29 cellular contexts compared by ENCODE assay signal in the genomic region with DNA sequence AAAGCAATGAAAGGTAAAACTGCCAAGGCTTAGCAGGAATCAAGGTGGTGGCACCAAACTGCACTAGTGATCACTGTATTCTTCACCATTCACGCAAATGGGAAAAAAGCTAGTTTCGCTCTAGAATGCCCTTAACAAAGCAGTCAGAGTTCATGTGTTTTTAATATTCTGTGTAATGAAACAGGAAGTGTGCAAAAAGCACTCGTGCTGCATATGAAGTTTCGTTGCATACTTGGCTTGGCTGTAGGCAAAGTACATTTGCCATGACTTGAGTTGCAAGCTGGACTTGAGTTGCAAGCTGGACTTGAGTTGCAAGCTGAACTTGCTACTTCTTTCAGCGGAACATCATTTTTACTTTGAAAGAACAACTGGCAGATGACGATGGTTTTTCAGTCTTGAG. TPM values are rescaled to one million over a fixed set of nuclear protein-coding genes. Genes with fewer than 3 reads are reported as not detected.
DNase-seq lines count a peak whose midpoint lies in the region; ATAC-seq and TF ChIP-seq lines count a peak whose summit lies in the region.
"Had no signal": no experiment of that assay in that cellular context is flagged by ENCODE, and none has a peak within 500 bp of the region (broad histone marks: within the 10 kb centered on the region; RNA-seq: fewer than 3 reads in every experiment).

No MANE protein-coding gene starts in this region.

- H4K20me1 ChIP-seq in IMR-90 (ENCODE audit: insufficient read depth, low read length): no peaks in the 10 kb centered on the region

- H3K27ac Mint-ChIP-seq in natural killer cell: no peak overlapping the region
- H3K27ac Mint-ChIP-seq: activated naive CD4-positive, alpha-beta T cell treated with anti-CD3 and anti-CD28 coated beads, Interleukin-2, amount 50 U/mL, for 72 hours; nephron had no signal

- H3K36me3 Mint-ChIP-seq in natural killer cell: no peaks in the 10 kb centered on the region
- H3K36me3 Mint-ChIP-seq: activated naive CD4-positive, alpha-beta T cell treated with anti-CD3 and anti-CD28 coated beads, Interleukin-2, amount 50 U/mL, for 72 hours had no signal

- TF ChIP-seq CTCF in AG10803 (conservative IDR thresholded peaks at IDR 0.05; ENCODE audit: low read length) (no peak), IMR-90 (conservative IDR thresholded peaks at IDR 0.05; ENCODE audit: low read depth, low read length) (no peak), natural killer cell (IDR thresholded peaks at IDR 0.05) (no peak), Peyer's patch (IDR thresholded peaks at IDR 0.05) (no peak)

- no peak overlapping the region for H3K9ac ChIP-seq in IMR-90 (ENCODE audit: low read depth, low read length)
- no peak overlapping the region for H3K9ac ChIP-seq in adipocyte (ENCODE audit: low read length)
- H3K9ac ChIP-seq: parathyroid adenoma had no signal

- POLR2A ChIA-PET in IMR-90 (lab: Charles Lee; ENCODE audit: unreplicated experiment): no interaction called here

- no peak for TF ChIP-seq POLR2A in IMR-90 (IDR thresholded peaks at IDR 0.05; ENCODE audit: low read depth, low read length)
- no peak for TF ChIP-seq POLR2A in Peyer's patch (IDR thresholded peaks at IDR 0.05)

- H3K14ac ChIP-seq in IMR-90 (replicated peaks; ENCODE audit: low read depth, low read length): no peak overlapping the region

- no peak overlapping the region for H4K8ac ChIP-seq in IMR-90 (ENCODE audit: low read depth in 2 of 2, low read length in 2 of 2)

- no peak overlapping the region for H3K18ac ChIP-seq in IMR-90 (ENCODE audit: low read depth, low read length)

- peak overlapping the region; percentile 67 for H2AFZ ChIP-seq in IMR-90 (replicated peaks; ENCODE audit: low read length, poor library complexity)
- H2AFZ ChIP-seq: parathyroid adenoma had no signal

- no peaks in the 10 kb centered on the region for H3K9me3 Mint-ChIP-seq in natural killer cell
- H3K9me3 Mint-ChIP-seq: activated naive CD4-positive, alpha-beta T cell treated with anti-CD3 and anti-CD28 coated beads, Interleukin-2, amount 50 U/mL, for 72 hours; nephron had no signal

- H3K4me1 ChIP-seq in IMR-90 (ENCODE audit: control insufficient read depth, insufficient read depth, low read length) (no peaks in the 10 kb centered on the region), adipocyte (ENCODE audit: control insufficient read depth, insufficient read depth, low read length) (peaks cover 6% of the 10 kb centered on the region), Peyer's patch (no peaks in the 10 kb centered on the region)
- H3K4me1 ChIP-seq: esophagus muscularis mucosa, parathyroid adenoma, testis, vagina had no signal

- dilution Hi-C loops in IMR-90 (cut with HindIII; ENCODE audit: low sequenced_read_pairs, unreplicated experiment): no loop called here

- CTCF ChIA-PET in IMR-90 (lab: Yijun Ruan, JAX): interaction anchor here (0.7 to 0.8 kb wide), 2 partner anchors 9 to 22 kb away, joined by 3 read pairs; no protein-coding TSS in a partner anchor

- H3K36me3 ChIP-seq in IMR-90 (ENCODE audit: control insufficient read depth, insufficient read depth, low read length) (no peaks in the 10 kb centered on the region), adipocyte (ENCODE audit: control insufficient read depth, insufficient read depth, low read length, severe bottlenecking) (no peaks in the 10 kb centered on the region), Peyer's patch (no peaks in the 10 kb centered on the region)
- H3K36me3 ChIP-seq: esophagus muscularis mucosa, vagina had no signal

- no peak overlapping the region for H2BK5ac ChIP-seq in IMR-90 (ENCODE audit: low read depth, low read length, poor library complexity, severe bottlenecking)

- H4K91ac ChIP-seq in IMR-90 (ENCODE audit: insufficient read depth, low read depth, low read length): no peak overlapping the region

- intact Hi-C loops in IMR-90 (cut with micrococcal nuclease): no loop called here
- intact Hi-C loops in natural killer cell (cut with micrococcal nuclease): no loop called here

- peak; percentile 86 for ATAC-seq in GM18868 (IDR thresholded peaks at IDR 0.05; ENCODE audit: unreplicated experiment)
- ATAC-seq in IMR-90 (ENCODE audit: low read depth): no peak
- no peak for ATAC-seq in natural killer cell
- ATAC-seq: activated naive CD4-positive, alpha-beta T cell treated with anti-CD3 and anti-CD28 coated beads, Interleukin-2, amount 50 U/mL, for 72 hours; left colon; Right ventricle myocardium inferior; sciatic nerve had no signal

- no TSS peak for BruUV-seq in IMR-90 (replicated peaks; lab: Mats Ljungman, UMichigan)

- in situ Hi-C loops in IMR-90 (cut with MboI; ENCODE audit: low sequenced_read_pairs): no loop called here

- H2AK5ac ChIP-seq in IMR-90 (ENCODE audit: low read depth, low read length): no peak overlapping the region

- no peak overlapping the region for H2BK20ac ChIP-seq in IMR-90 (ENCODE audit: low read depth, low read length)

- H2AK9ac ChIP-seq in IMR-90 (replicated peaks; ENCODE audit: low read depth, low read length, poor library complexity): no peak overlapping the region

- no peak overlapping the region for H3K4me2 ChIP-seq in IMR-90 (ENCODE audit: low read depth, low read length)

- no peak overlapping the region for H3K4ac ChIP-seq in IMR-90 (ENCODE audit: low read depth, low read length)

- H2BK15ac ChIP-seq in IMR-90 (ENCODE audit: low read depth, low read length): no peak overlapping the region

- 74% methylated on average over 5 of the region's 6 CpGs; no CpG with 5 or more reads in 1 of the 2 experiments for WGBS in IMR-90 (ENCODE audit: extremely low coverage in 2 of 2, insufficient read length in 1 of 2), 2 experiments

- H3K9me3 ChIP-seq in IMR-90 (ENCODE audit: control insufficient read depth, insufficient read depth, low read length) (no peaks in the 10 kb centered on the region), adipocyte (ENCODE audit: control insufficient read depth, low read length) (no peaks in the 10 kb centered on the region), Peyer's patch (no peaks in the 10 kb centered on the region)
- H3K9me3 ChIP-seq: esophagus muscularis mucosa, testis, vagina had no signal

- no peak overlapping the region for H3K56ac ChIP-seq in IMR-90 (ENCODE audit: extremely low read depth, insufficient read depth, low read length)

- H3K23ac ChIP-seq in IMR-90 (ENCODE audit: low read depth, low read length): no peak overlapping the region

- peaks cover 8 to 10% of the 10 kb centered on the region in 2 donors for H3K27me3 Mint-ChIP-seq in natural killer cell (ENCODE audit: low read depth in 2 of 2)

- H3K4me3 ChIP-seq in AG10803 (ENCODE audit: low read length) (no peak overlapping the region), IMR-90 (ENCODE audit: insufficient read depth, low read depth, low read length) (no peak overlapping the region), adipocyte (ENCODE audit: low read length) (peak overlapping the region; percentile 64), Peyer's patch (no peak overlapping the region)
- H3K4me3 ChIP-seq: esophagus muscularis mucosa, testis, vagina had no signal

- H3K27ac ChIP-seq in IMR-90 (ENCODE audit: insufficient read depth, low read length) (no peak overlapping the region), Peyer's patch (no peak overlapping the region)
- H3K27ac ChIP-seq: esophagus muscularis mucosa, parathyroid adenoma, testis, vagina had no signal

- H3K9me1 ChIP-seq in IMR-90 (ENCODE audit: insufficient read depth, low read length): no peaks in the 10 kb centered on the region

- H4K5ac ChIP-seq in IMR-90 (ENCODE audit: low read depth, low read length): no peak overlapping the region

- H3K4me1 Mint-ChIP-seq in natural killer cell: no peaks in the 10 kb centered on the region
- H3K4me1 Mint-ChIP-seq: nephron had no signal

- H3K4me3 Mint-ChIP-seq in natural killer cell: no peak overlapping the region
- H3K4me3 Mint-ChIP-seq: nephron had no signal

- DNase-seq in AG10803 (ENCODE audit: low read depth) (peak; percentile 49), IMR-90 (no peak), adipocyte (ENCODE audit: low read depth) (no peak), natural killer cell (no peak), Peyer's patch (no peak), NCI-H2081 (lab: John Stamatoyannopoulos, UW) (no peak)
- DNase-seq in activated CD4-positive, alpha-beta T cell treated with anti-CD3 and anti-CD28 coated beads for 4 hours: no peak
- DNase-seq: activated CD4-positive, alpha-beta T cell treated with anti-CD3 and anti-CD28 coated beads for 1 hour; effector CD4-positive, alpha-beta T cell; GOT3; Kasumi-1; left colon; midbrain; NCI-H1417; NCI-H2107; NCI-H524; testis had no signal

- no peak overlapping the region for H2BK120ac ChIP-seq in IMR-90 (ENCODE audit: low read depth, low read length)

- TF ChIP-seq RAD21 in IMR-90 (IDR thresholded peaks at IDR 0.05; ENCODE audit: low read length): no peak

- H3K27me3 ChIP-seq in IMR-90 (ENCODE audit: control insufficient read depth, insufficient read depth, low read length): no peaks in the 10 kb centered on the region; the same call in 1 of the 2 replicates
- H3K27me3 ChIP-seq in adipocyte (replicated peaks; ENCODE audit: control insufficient read depth, insufficient read depth, low read length): peaks cover 5% of the 10 kb centered on the region
- no peaks in the 10 kb centered on the region for H3K27me3 ChIP-seq in Peyer's patch
- H3K27me3 ChIP-seq: esophagus muscularis mucosa, testis, vagina had no signal

- no peaks in the 10 kb centered on the region for H3K79me1 ChIP-seq in IMR-90 (ENCODE audit: low read depth in 1 of 2, low read length in 2 of 2)

TF ChIP-seq in IMR-90, 13 proteins besides CTCF, POLR2A, EP300 and RAD21 (continues in another document):
- TF ChIP-seq, protein P1, sequence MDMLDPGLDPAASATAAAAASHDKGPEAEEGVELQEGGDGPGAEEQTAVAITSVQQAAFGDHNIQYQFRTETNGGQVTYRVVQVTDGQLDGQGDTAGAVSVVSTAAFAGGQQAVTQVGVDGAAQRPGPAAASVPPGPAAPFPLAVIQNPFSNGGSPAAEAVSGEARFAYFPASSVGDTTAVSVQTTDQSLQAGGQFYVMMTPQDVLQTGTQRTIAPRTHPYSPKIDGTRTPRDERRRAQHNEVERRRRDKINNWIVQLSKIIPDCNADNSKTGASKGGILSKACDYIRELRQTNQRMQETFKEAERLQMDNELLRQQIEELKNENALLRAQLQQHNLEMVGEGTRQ (IDR thresholded peaks at IDR 0.05; ENCODE audit: low read depth, low read length): no peak
- no peak for TF ChIP-seq MAZ (IDR thresholded peaks at IDR 0.05; ENCODE audit: borderline replicate concordance, low read depth, low read length)
- TF ChIP-seq RCOR1 (IDR thresholded peaks at IDR 0.05; ENCODE audit: insufficient replicate concordance, low read length): no peak
- no peak for TF ChIP-seq CHD1 (IDR thresholded peaks at IDR 0.05; ENCODE audit: low read depth, low read length)

RNA-seq across cellular contexts. Expression of a gene that starts 55.4 kb away (rescaled TPM):
- total RNA-seq in IMR-90 (2012; rRNA removed) (not detected in 2 replicates), natural killer cell (under 1 TPM in 1 of 3 donors, not detected in 2; 0.18 TPM), Peyer's patch (not detected)
- polyA plus RNA-seq in IMR-90 (2012; rRNA removed): not detected in 2 replicates
- polyA plus RNA-seq in IMR-90 (2012; cell fraction: cytosol; rRNA removed): not detected in 2 replicates
- polyA plus RNA-seq in IMR-90 (2012; cell fraction: nucleus; rRNA removed; ENCODE audit: low replicate concordance): not detected in 2 replicates
- total RNA-seq: A172; activated naive CD4-positive, alpha-beta T cell treated with anti-CD3 and anti-CD28 coated beads, Interleukin-2, amount 50 U/mL, for 72 hours; astrocyte; esophagus muscularis mucosa; G401; Right ventricle myocardium inferior; sciatic nerve; vagina had no signal
- polyA plus RNA-seq: BJ had no signal
